ENCODE assay signal across 9 cellular contexts in the genomic region with DNA sequence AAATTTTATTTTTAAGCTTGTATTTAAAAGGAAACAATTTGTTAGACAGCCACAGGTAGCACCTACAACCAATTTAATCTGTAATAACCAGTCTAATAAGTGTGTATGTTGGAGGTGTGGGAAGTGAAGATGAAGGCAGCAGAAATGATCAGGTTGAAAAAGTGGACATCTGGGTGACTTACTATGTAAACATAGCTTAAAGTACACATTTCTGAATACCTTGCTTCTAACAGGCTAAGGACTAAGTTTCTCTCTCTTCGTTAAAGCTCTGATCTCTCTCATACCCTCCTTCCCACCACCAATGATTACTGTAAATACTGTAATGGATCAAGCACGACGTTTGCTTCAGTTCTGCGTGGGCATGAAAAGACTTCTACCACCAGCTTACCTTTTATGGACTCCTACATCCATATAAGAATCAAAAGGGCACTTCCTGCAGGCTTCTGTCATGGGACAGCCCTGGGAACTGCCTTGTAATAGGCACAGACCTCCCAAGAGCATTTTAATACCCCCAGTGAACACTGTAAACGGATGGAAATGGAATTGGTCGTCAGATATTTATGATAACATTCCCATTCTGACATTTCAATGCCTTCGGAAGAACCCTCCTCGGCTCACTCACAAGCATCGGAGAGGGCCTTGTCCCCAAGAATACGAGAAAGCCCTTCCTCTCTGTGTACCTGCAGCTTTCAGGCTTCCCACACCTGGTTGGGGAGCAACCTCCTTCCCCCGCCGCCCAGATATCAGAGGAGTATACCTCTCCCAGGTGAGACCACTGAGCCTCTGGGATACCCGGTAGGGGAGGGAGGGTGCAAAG. TPM values are rescaled to one million over a fixed set of nuclear protein-coding genes. Genes with fewer than 3 reads are reported as not detected.
DNase-seq lines count a peak whose midpoint lies in the region; ATAC-seq, FAIRE-seq and TF ChIP-seq lines count a peak whose summit lies in the region.
"Had no signal": no experiment of that assay in that cellular context is flagged by ENCODE, and none has a peak within 500 bp of the region (broad histone marks: within the 10 kb centered on the region; RNA-seq: fewer than 3 reads in every experiment).

No MANE protein-coding gene starts in this region.

- no peak for ATAC-seq in HG03342 (IDR thresholded peaks at IDR 0.05; ENCODE audit: unreplicated experiment)

- peak overlapping the region; percentile 99 for H3K4me3 Mint-ChIP-seq in neural crest cell

- H3K27me3 ChIP-seq in SJSA1 (replicated peaks) = no peaks in the 10 kb centered on the region

- TF ChIP-seq CTCF in epithelial cell of esophagus (IDR thresholded peaks at IDR 0.05; ENCODE audit: insufficient read depth, low read depth, low read length, missing control alignments) = no peak
- TF ChIP-seq CTCF in neural crest cell (conservative IDR thresholded peaks at IDR 0.05) = no peak

- H3K9me3 Mint-ChIP-seq in neural crest cell = no peaks in the 10 kb centered on the region

- H3K4me1 ChIP-seq in SJSA1 (replicated peaks) = peaks cover 15% of the 10 kb centered on the region

- H3K27ac ChIP-seq in SJSA1 = peak overlapping the region; percentile 25; the same call in 1 of the 2 replicates

- peak overlapping the region; percentile 99 for H3K27ac Mint-ChIP-seq in neural crest cell (ENCODE audit: unreplicated experiment)

- peaks cover 19% of the 10 kb centered on the region for H3K4me1 Mint-ChIP-seq in neural crest cell

- H3K36me3 ChIP-seq in SJSA1 = peaks cover 17% of the 10 kb centered on the region

- FAIRE-seq in GM19239 (lab: Jason Lieb, UNC) = no peak
- FAIRE-seq: islet of Langerhans had no signal

- H3K27me3 Mint-ChIP-seq in neural crest cell (ENCODE audit: low read depth) = no peaks in the 10 kb centered on the region

- H3K9me3 ChIP-seq in SJSA1 (replicated peaks) = no peaks in the 10 kb centered on the region

- H3K4me3 ChIP-seq in SJSA1 = peak overlapping the region; percentile 68
- H3K4me3 ChIP-seq in epithelial cell of esophagus (ENCODE audit: low read length) = peak overlapping the region; percentile 99

- DNase-seq in AG08396 (ENCODE audit: low spot score) (peak; percentile 18), GM19239 (ENCODE audit: insufficient read length, low spot score) (peak; percentile 34), SJSA1 (ENCODE audit: low read depth in 1 of 2, low spot score in 2 of 2) (no peak), epithelial cell of esophagus (ENCODE audit: low read depth) (peak; percentile 6), neural crest cell (ENCODE audit: low read depth, low spot score) (no peak), A172 (ENCODE audit: low spot score) (no peak)
- no peak for DNase-seq in activated CD4-positive, CD25-positive, alpha-beta regulatory T cell treated with anti-CD3 and anti-CD28 coated beads, Interleukin-2, amount 50 U/mL, for 72 hours

- H3K36me3 Mint-ChIP-seq in neural crest cell (ENCODE audit: low read depth) = no peaks in the 10 kb centered on the region

RNA-seq across cellular contexts. Expression of gene CCDC43, which starts 0.7 kb away (rescaled TPM):
- total RNA-seq in SJSA1 (2014; rRNA removed; shearing (Covaris generic)) = 66.7 and 67.0 TPM in 2 replicates
- 29.0 and 32.8 TPM in 2 replicates for total RNA-seq in neural crest cell
- 51.6 and 69.9 TPM in 2 replicates for total RNA-seq in A172 (2014; rRNA removed; shearing (Covaris generic))

RNA-seq across cellular contexts. Expression of gene DBF4B, which starts 19.6 kb away (rescaled TPM):
- total RNA-seq in SJSA1 (2014; rRNA removed; shearing (Covaris generic)) = 21.0 and 24.7 TPM in 2 replicates
- total RNA-seq in neural crest cell = 50.2 and 51.1 TPM in 2 replicates
- 8.0 and 12.2 TPM in 2 replicates for total RNA-seq in A172 (2014; rRNA removed; shearing (Covaris generic))

RNA-seq across cellular contexts. Expression of gene MEIOC, which starts 32.6 kb away (rescaled TPM):
- 0.13 TPM in 1 of 2 replicates, not detected in the other for total RNA-seq in SJSA1 (2014; rRNA removed; shearing (Covaris generic))
- 0.70 and 1.3 TPM in 2 replicates for total RNA-seq in neural crest cell
- 0.14 and 0.91 TPM in 2 replicates for total RNA-seq in A172 (2014; rRNA removed; shearing (Covaris generic))

Comparison
In these comparisons a context has a peak if more than half of its experiments do, and no peak if none do; other contexts are left out.
1. DNase-seq: peak in AG08396 (single experiment), GM19239 (single experiment) and epithelial cell of esophagus (single experiment); none in SJSA1 (0 of 2), neural crest cell (single experiment), A172 (single experiment) and activated CD4-positive, CD25-positive, alpha-beta regulatory T cell treated with anti-CD3 and anti-CD28 coated beads, Interleukin-2, amount 50 U/mL, for 72 hours (single experiment).